Comparison of ENCODE assay signal across 15 cellular contexts in the genomic region with DNA sequence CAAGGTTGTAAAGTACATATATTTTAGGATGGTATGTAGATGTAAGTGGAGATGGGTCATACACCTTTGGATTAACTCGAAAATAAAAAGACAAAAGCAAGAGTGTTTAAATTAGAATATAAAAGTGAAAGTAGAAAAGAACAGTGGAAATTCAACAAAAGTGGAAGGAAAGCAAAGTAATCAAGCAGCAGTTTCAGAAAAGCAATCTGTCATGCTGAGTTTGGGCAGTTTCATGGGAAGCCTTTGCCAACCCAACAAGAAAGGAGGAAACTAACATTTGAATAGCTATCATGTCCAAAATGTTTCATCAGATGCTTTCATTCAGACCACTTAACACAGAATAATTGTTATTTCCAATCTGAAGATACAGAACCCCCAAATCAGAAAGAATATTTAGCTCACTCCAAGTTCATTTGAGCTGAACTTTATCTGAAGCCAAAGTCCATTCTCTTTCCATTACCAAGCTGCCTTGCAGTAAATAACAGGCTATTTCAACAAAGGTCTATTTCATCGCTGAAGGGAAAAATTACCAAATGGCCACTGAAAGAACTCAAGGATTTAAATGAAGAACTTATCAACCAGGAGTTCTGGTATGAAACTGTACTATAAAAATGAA. TPM values are rescaled to one million over a fixed set of nuclear protein-coding genes. Genes with fewer than 3 reads are reported as not detected.
A peak's percentile ranks its signal among the peaks of the same experiment; 100 is the strongest.
DNase-seq lines count a peak whose midpoint lies in the region; ATAC-seq, FAIRE-seq and TF ChIP-seq lines count a peak whose summit lies in the region.
"Had no signal": no experiment of that assay in that cellular context is flagged by ENCODE, and none has a peak within 500 bp of the region (broad histone marks: within the 10 kb centered on the region; RNA-seq: fewer than 3 reads in every experiment).

No MANE protein-coding gene starts in this region.

- H3K27me3 Mint-ChIP-seq in activated T-cell treated with anti-CD3 and anti-CD28 coated beads, Interleukin-2, amount 50 U/mL, for 24 hours, result no peaks in the 10 kb centered on the region

- H3K9me3 Mint-ChIP-seq in activated T-cell treated with anti-CD3 and anti-CD28 coated beads, Interleukin-2, amount 50 U/mL, for 24 hours, result no peaks in the 10 kb centered on the region

- H3K4me3 ChIP-seq in OCI-LY1 (ENCODE audit: low read depth, low read length, poor library complexity, severe bottlenecking), result no peak overlapping the region
- peak overlapping the region in 1 of 4 donors; percentile 11 for H3K4me3 ChIP-seq in esophagus muscularis mucosa
- H3K4me3 ChIP-seq in smooth muscle cell, result no peak overlapping the region
- H3K4me3 ChIP-seq in colonic mucosa, result no peak overlapping the region
- H3K4me3 ChIP-seq: uterus had no signal

- H3K9ac ChIP-seq in OCI-LY1 (ENCODE audit: low read length), result no peak overlapping the region
- no peak overlapping the region for H3K9ac ChIP-seq in smooth muscle cell (ENCODE audit: low read depth)
- no peak overlapping the region for H3K9ac ChIP-seq in colonic mucosa (ENCODE audit: low read depth in 2 of 2, low read length in 2 of 2)

- no peak for TF ChIP-seq CTCF in OCI-LY1 (IDR thresholded peaks at IDR 0.05; ENCODE audit: low read length)
- TF ChIP-seq CTCF in esophagus muscularis mucosa (IDR thresholded peaks at IDR 0.05), result no peak
- no peak for TF ChIP-seq CTCF in smooth muscle cell (IDR thresholded peaks at IDR 0.05; ENCODE audit: borderline replicate concordance, insufficient read depth, poor library complexity, severe bottlenecking)
- no peak for TF ChIP-seq CTCF in colonic mucosa (IDR thresholded peaks at IDR 0.05)

- H4K20me1 ChIP-seq in OCI-LY1 (ENCODE audit: insufficient read depth, low read length) (no peaks in the 10 kb centered on the region), smooth muscle cell (ENCODE audit: low read depth) (no peaks in the 10 kb centered on the region)

- peaks cover 41% of the 10 kb centered on the region for H3K4me1 Mint-ChIP-seq in activated T-cell treated with anti-CD3 and anti-CD28 coated beads, Interleukin-2, amount 50 U/mL, for 24 hours (ENCODE audit: low read depth)

- H3K4me1 ChIP-seq in OCI-LY1 (ENCODE audit: insufficient read depth, low read length, severe bottlenecking) (peaks cover 29% of the 10 kb centered on the region), esophagus muscularis mucosa (peaks cover 6 to 25% (median 20%) of the 10 kb centered on the region in 4 donors), smooth muscle cell (ENCODE audit: low read depth) (peaks cover 7% of the 10 kb centered on the region), colonic mucosa (no peaks in the 10 kb centered on the region)

- H3K9me3 ChIP-seq in OCI-LY1 (ENCODE audit: low read length) (no peaks in the 10 kb centered on the region), esophagus muscularis mucosa (no peaks in the 10 kb centered on the region), smooth muscle cell (replicated peaks; ENCODE audit: low read depth) (no peaks in the 10 kb centered on the region), colonic mucosa (no peaks in the 10 kb centered on the region)
- H3K9me3 ChIP-seq: uterus had no signal

- peak overlapping the region; percentile 89 for H3K4me3 Mint-ChIP-seq in activated T-cell treated with anti-CD3 and anti-CD28 coated beads, Interleukin-2, amount 50 U/mL, for 24 hours

- peaks cover 33% of the 10 kb centered on the region for H3K36me3 Mint-ChIP-seq in activated T-cell treated with anti-CD3 and anti-CD28 coated beads, Interleukin-2, amount 50 U/mL, for 24 hours (ENCODE audit: low read depth)

- no peaks in the 10 kb centered on the region for H3F3A ChIP-seq in OCI-LY1 (ENCODE audit: insufficient read depth, low read length)
- no peaks in the 10 kb centered on the region for H3F3A ChIP-seq in smooth muscle cell (ENCODE audit: low read depth)

- H3K4me2 ChIP-seq in OCI-LY1 (ENCODE audit: low read length) (no peak overlapping the region), smooth muscle cell (no peak overlapping the region)

- H3K27me3 ChIP-seq in OCI-LY1 (ENCODE audit: insufficient read depth, low read length) (no peaks in the 10 kb centered on the region), esophagus muscularis mucosa (no peaks in the 10 kb centered on the region), smooth muscle cell (ENCODE audit: low read depth) (no peaks in the 10 kb centered on the region), colonic mucosa (no peaks in the 10 kb centered on the region)
- H3K27me3 ChIP-seq: uterus had no signal

- H3K9me2 ChIP-seq in OCI-LY1 (ENCODE audit: low read depth, low read length), result no peaks in the 10 kb centered on the region

- H3K79me2 ChIP-seq in OCI-LY1 (ENCODE audit: insufficient read depth, low read length) (peaks cover 20% of the 10 kb centered on the region), smooth muscle cell (ENCODE audit: low read depth) (peaks cover 14% of the 10 kb centered on the region)

- peak overlapping the region; percentile 3 for H2AFZ ChIP-seq in OCI-LY1 (ENCODE audit: low read length)
- H2AFZ ChIP-seq in smooth muscle cell (ENCODE audit: low read depth), result peak overlapping the region; percentile 53

- peaks cover 18% of the 10 kb centered on the region for H3K36me3 ChIP-seq in OCI-LY1 (ENCODE audit: insufficient read depth, low read length)
- peaks cover 8 to 18% (median 14%) of the 10 kb centered on the region in 4 donors for H3K36me3 ChIP-seq in esophagus muscularis mucosa
- H3K36me3 ChIP-seq in smooth muscle cell (ENCODE audit: low read depth), result peaks cover 10% of the 10 kb centered on the region
- no peaks in the 10 kb centered on the region for H3K36me3 ChIP-seq in colonic mucosa
- H3K36me3 ChIP-seq: uterus had no signal

- no peak for TF ChIP-seq EP300 in esophagus muscularis mucosa (IDR thresholded peaks at IDR 0.05)

- no peak for FAIRE-seq in H54 (lab: Jason Lieb, UNC)

- H3K27ac ChIP-seq in OCI-LY1 (ENCODE audit: low read depth, low read length, poor library complexity, severe bottlenecking) (no peak overlapping the region), esophagus muscularis mucosa (replicated peaks in 1 of 4) (peak overlapping the region in 3 of 4 donors; percentile 8 to 92 (median 24)), smooth muscle cell (ENCODE audit: low read depth) (no peak overlapping the region), colonic mucosa (no peak overlapping the region)

- no peak for TF ChIP-seq POLR2A in esophagus muscularis mucosa (IDR thresholded peaks at IDR 0.05; ENCODE audit: low read depth)
- no peak for TF ChIP-seq POLR2A in H54 (IDR thresholded peaks at IDR 0.05; ENCODE audit: low read depth, low read length)

- no peak for DNase-seq in activated T-cell treated with anti-CD3 and anti-CD28 coated beads, Interleukin-2, amount 50 U/mL, for 24 hours
- DNase-seq in activated T-cell treated with anti-CD3 and anti-CD28 coated beads, Interleukin-2, amount 50 U/mL, for 48 hours, result no peak
- DNase-seq in esophagus muscularis mucosa (ENCODE audit: extremely low spot score) (no peak), smooth muscle cell (lab: John Stamatoyannopoulos, UW; ENCODE audit: unreplicated experiment) (no peak), colonic mucosa (no peak), H54 (ENCODE audit: insufficient read length, low spot score) (no peak)
- DNase-seq: activated CD4-positive, alpha-beta T cell treated with anti-CD3 and anti-CD28 coated beads, Interleukin-2, amount 50 U/mL, for 1 hour; effector memory CD4-positive, alpha-beta T cell; KG1; NCI-H2081; stimulated activated CD8-positive, alpha-beta memory T cell treated with anti-CD3 and anti-CD28 coated beads, Interleukin-4, amount 100 ng/mL, for 48 hours; uterus had no signal

- intact Hi-C loops in esophagus muscularis mucosa (cut with DNase I) (loop anchor here (10.0 kb wide), 1 partner anchor 355 kb away; a partner anchor contains a TSS), colonic mucosa (cut with DNase I) (loop anchor here (10.0 kb wide), 1 partner anchor 95 kb away; no protein-coding TSS in a partner anchor)

- 73% methylated on average over 2 of the region's 2 CpGs for WGBS in esophagus muscularis mucosa
- 88% methylated on average over 2 of the region's 2 CpGs for WGBS in smooth muscle cell (ENCODE audit: low lambda C conversion rate)

- H3K27ac Mint-ChIP-seq in activated T-cell treated with anti-CD3 and anti-CD28 coated beads, Interleukin-2, amount 50 U/mL, for 24 hours, result peak overlapping the region; percentile 93

- no peak for ATAC-seq in HG03432 (IDR thresholded peaks at IDR 0.05; ENCODE audit: unreplicated experiment)

RNA-seq across cellular contexts. Expression of a gene that starts 1.8 kb away (rescaled TPM):
- total RNA-seq in esophagus muscularis mucosa (10 to 100 TPM; 10.1 to 21.6 (median 13.9) TPM), smooth muscle cell (45.1 and 56.2 TPM in 2 replicates), colonic mucosa (10 to 100 TPM; 12.3 to 17.8 TPM)
- polyA plus RNA-seq in smooth muscle cell, result 27.6 and 31.8 TPM in 2 replicates

RNA-seq across cellular contexts. Expression of a gene that starts 24.4 kb away (rescaled TPM):
- total RNA-seq in esophagus muscularis mucosa (under 1 TPM; 0.17 to 0.98 (median 0.54) TPM), smooth muscle cell (21.4 and 22.5 TPM in 2 replicates), colonic mucosa (10 to 100 TPM; 15.6 to 62.8 TPM)
- polyA plus RNA-seq in smooth muscle cell, result 13.0 and 16.2 TPM in 2 replicates

RNA-seq across cellular contexts. Expression of a gene that starts 34.4 kb away (rescaled TPM):
- total RNA-seq in esophagus muscularis mucosa, result 1 to 10 TPM in 1 of 4 donors, under 1 TPM in 3; 0.46 to 1.2 (median 0.66) TPM
- total RNA-seq in smooth muscle cell, result not detected in 2 replicates
- polyA plus RNA-seq in smooth muscle cell, result not detected in 2 replicates
- total RNA-seq in colonic mucosa, result under 1 TPM in 1 of 2 donors, not detected in 1; 0.21 TPM
- total RNA-seq: kidney epithelial cell had no signal

Comparison
In these comparisons a context has a peak if more than half of its experiments do, and no peak if none do; other contexts are left out.
1. H3K27ac ChIP-seq: peak in esophagus muscularis mucosa (3 of 4); none in OCI-LY1 (single experiment), smooth muscle cell (single experiment) and colonic mucosa (single experiment).
2. RNA of a gene that starts 24.4 kb away (total RNA-seq): 15.6 to 62.8 TPM in colonic mucosa and 21.4 to 22.5 TPM in smooth muscle cell; 0.17 to 0.98 TPM in esophagus muscularis mucosa; every median in the first group is over 4 times any median in the second.